8 cellular contexts compared by ENCODE assay signal in genomic region chr14:68607081-68607851, GRCh38.
DNase-seq lines count a peak whose midpoint lies in the region; ATAC-seq and TF ChIP-seq lines count a peak whose summit lies in the region.

No MANE protein-coding gene starts in this region.

- CTCF ChIA-PET in GM10248 (lab: Yijun Ruan, JAX), result no interaction called here

- H3K27me3 Mint-ChIP-seq in T-helper 2 cell treated with Interferon-gamma antibody and Interleukin-4, amounts not matched to agents 5 μg/mL and 100 μg/mL, for 36 hours (ENCODE audit: low read depth), result no peaks in the 10 kb centered on the region

- intact Hi-C loops in colonic mucosa (cut with DNase I) (no loop called here), mucosa of descending colon (cut with DNase I, micrococcal nuclease) (no loop called here), transverse colon (cut with DNase I; ENCODE audit: low total_unique reads) (no loop called here)

- no peak for TF ChIP-seq POLR2A in transverse colon (IDR thresholded peaks at IDR 0.05)

- H3K9me3 ChIP-seq in colonic mucosa, result no peaks in the 10 kb centered on the region
- no peaks in the 10 kb centered on the region for H3K9me3 ChIP-seq in mucosa of descending colon
- H3K9me3 ChIP-seq in transverse colon, result no peaks in the 10 kb centered on the region

- H3K27ac Mint-ChIP-seq in T-helper 2 cell treated with Interferon-gamma antibody and Interleukin-4, amounts not matched to agents 5 μg/mL and 100 μg/mL, for 36 hours, result peak overlapping the region; percentile 53

- H3K4me1 ChIP-seq in colonic mucosa, result peaks cover 20% of the 10 kb centered on the region
- peaks cover 33% of the 10 kb centered on the region for H3K4me1 ChIP-seq in mucosa of descending colon (ENCODE audit: low read depth)
- peaks cover 22 to 53% (median 29%) of the 10 kb centered on the region in 4 donors for H3K4me1 ChIP-seq in transverse colon

- in situ Hi-C loops in transverse colon (cut with MboI; ENCODE audit: low pct_ligation_motif_present in 1 of 4, low pct_unique_long_range_greater_than_20kb in 1 of 4, low sequenced_read_pairs in 3 of 4), result no loop called here

- 13 to 44% methylated on average over 3 to 16 of the region's 16 CpGs for WGBS in transverse colon (ENCODE audit: low coverage in 1 of 2), 2 donors

- H3K27ac ChIP-seq in colonic mucosa (peak overlapping the region; percentile 71), transverse colon (peak overlapping the region; percentile 76 to 82 (median 79))

- no peak for TF ChIP-seq CTCF in colonic mucosa (IDR thresholded peaks at IDR 0.05)
- no peak for TF ChIP-seq CTCF in mucosa of descending colon (IDR thresholded peaks at IDR 0.05)
- no peak for TF ChIP-seq CTCF in transverse colon (IDR thresholded peaks at IDR 0.05)
- no peak for TF ChIP-seq CTCF in GM10248 (IDR thresholded peaks at IDR 0.05; ENCODE audit: control extremely low read depth, extremely low read depth, low read depth, missing control alignments)

- POLR2A ChIA-PET in GM10248 (lab: Yijun Ruan, JAX), result no interaction called here

- peaks cover 5% of the 10 kb centered on the region for H3K4me1 Mint-ChIP-seq in T-helper 2 cell treated with Interferon-gamma antibody and Interleukin-4, amounts not matched to agents 5 μg/mL and 100 μg/mL, for 36 hours (ENCODE audit: low read depth)

- TF ChIP-seq EP300 in transverse colon (IDR thresholded peaks at IDR 0.05; ENCODE audit: low read depth), result no peak

- H3K4me3 Mint-ChIP-seq in T-helper 2 cell treated with Interferon-gamma antibody and Interleukin-4, amounts not matched to agents 5 μg/mL and 100 μg/mL, for 36 hours, result no peak overlapping the region

- no peak for DNase-seq in T-helper 2 cell treated with Interferon-gamma antibody and Interleukin-4, amounts not matched to agents 5 μg/mL and 100 μg/mL, for 36 hours (ENCODE audit: low spot score)
- DNase-seq in T-helper 2 cell (no peak), colonic mucosa (peak; percentile 67), mucosa of descending colon (peak; percentile 60 to 65 (median 64)), transverse colon (peak; percentile 37), cortex of kidney (lab: John Stamatoyannopoulos, UW) (no peak), GM10248 (ENCODE audit: extremely low spot score) (no peak)

- ATAC-seq in mucosa of descending colon, result peak; percentile 60
- no peak for ATAC-seq in HG02852 (IDR thresholded peaks at IDR 0.05; ENCODE audit: unreplicated experiment)

- peak overlapping the region; percentile 24 to 36 for H3K9ac ChIP-seq in colonic mucosa (ENCODE audit: low read depth in 2 of 2, low read length in 2 of 2)

- H3K4me3 ChIP-seq in colonic mucosa, result no peak overlapping the region
- H3K4me3 ChIP-seq in mucosa of descending colon, result no peak overlapping the region
- H3K4me3 ChIP-seq in transverse colon, result no peak overlapping the region

- H3K36me3 ChIP-seq in colonic mucosa (no peaks in the 10 kb centered on the region), mucosa of descending colon (ENCODE audit: low read depth) (no peaks in the 10 kb centered on the region), transverse colon (no peaks in the 10 kb centered on the region)

- peaks cover 12% of the 10 kb centered on the region for H3K9me3 Mint-ChIP-seq in T-helper 2 cell treated with Interferon-gamma antibody and Interleukin-4, amounts not matched to agents 5 μg/mL and 100 μg/mL, for 36 hours

- H3K27me3 ChIP-seq in colonic mucosa, result no peaks in the 10 kb centered on the region
- no peaks in the 10 kb centered on the region for H3K27me3 ChIP-seq in transverse colon

- peaks cover 2% of the 10 kb centered on the region for H3K36me3 Mint-ChIP-seq in T-helper 2 cell treated with Interferon-gamma antibody and Interleukin-4, amounts not matched to agents 5 μg/mL and 100 μg/mL, for 36 hours (ENCODE audit: low read depth)

Comparison
In these comparisons a context has a peak if more than half of its experiments do, and no peak if none do; other contexts are left out.
1. DNase-seq: peak in colonic mucosa (single experiment), mucosa of descending colon (3 of 3) and transverse colon (single experiment); none in T-helper 2 cell treated with Interferon-gamma antibody and Interleukin-4, amounts not matched to agents 5 μg/mL and 100 μg/mL, for 36 hours (single experiment), T-helper 2 cell (0 of 5), cortex of kidney (single experiment) and GM10248 (single experiment).